ENCODE assay signal across 10 cellular contexts in the genomic region with DNA sequence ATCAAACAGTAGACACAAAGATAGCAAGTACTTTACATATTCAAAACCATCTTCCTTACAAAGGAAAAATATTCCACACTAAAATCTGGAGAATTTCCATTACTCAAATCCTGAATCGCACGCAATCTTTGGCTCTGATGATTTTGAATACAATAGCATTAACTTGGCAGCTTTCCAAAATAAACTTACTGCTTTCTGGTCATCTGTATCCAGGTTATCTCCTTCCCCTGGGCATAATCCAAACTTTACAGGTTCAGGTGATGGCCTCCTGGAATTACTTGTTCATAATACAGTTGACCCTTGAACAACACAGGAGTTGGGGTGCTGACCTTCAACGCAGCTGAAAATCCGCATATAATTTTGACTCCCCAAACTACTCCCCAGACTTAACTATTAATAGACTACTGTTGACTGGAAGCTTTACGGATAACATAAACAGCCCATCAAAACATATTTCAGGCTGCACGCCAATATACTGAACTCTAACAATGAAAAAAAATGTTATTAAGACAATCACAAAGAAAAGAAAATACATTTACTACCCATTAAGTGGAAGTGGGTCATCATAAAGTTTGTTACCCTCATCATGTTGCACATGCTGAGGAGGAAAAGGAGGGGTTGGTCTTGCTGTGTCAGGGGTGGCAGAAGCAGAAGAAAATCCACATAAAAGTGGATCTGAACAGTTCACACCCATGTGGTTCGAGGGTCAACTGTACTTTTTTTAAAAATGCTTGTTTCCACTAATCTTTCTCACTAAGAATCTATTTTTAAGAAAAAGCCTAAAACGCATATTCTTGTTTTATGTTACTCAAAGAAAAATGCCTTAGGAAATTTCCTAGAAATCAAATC. TPM values are rescaled to one million over a fixed set of nuclear protein-coding genes. Genes with fewer than 3 reads are reported as not detected.
DNase-seq lines count a peak whose midpoint lies in the region; ATAC-seq and TF ChIP-seq lines count a peak whose summit lies in the region.
"Had no signal": no experiment of that assay in that cellular context is flagged by ENCODE, and none has a peak within 500 bp of the region (broad histone marks: within the 10 kb centered on the region; RNA-seq: fewer than 3 reads in every experiment).

No MANE protein-coding gene starts in this region.

- H3K9ac ChIP-seq in skeletal muscle tissue (ENCODE audit: low read depth in 1 of 3, low read length in 3 of 3): no peak overlapping the region

- intact Hi-C loops in dorsolateral prefrontal cortex (cut with DNase I): no loop called here

- peaks cover 5 to 25% (median 9%) of the 10 kb centered on the region in 3 donors for H3K4me1 ChIP-seq in skeletal muscle tissue (ENCODE audit: control insufficient read depth in 3 of 3, insufficient read depth in 3 of 3, low read length in 3 of 3)
- H3K4me1 ChIP-seq: colonic mucosa had no signal

- H3K36me3 ChIP-seq in skeletal muscle tissue (ENCODE audit: control insufficient read depth in 3 of 3, insufficient read depth in 3 of 3, low read length in 3 of 3): no peaks in the 10 kb centered on the region
- H3K36me3 ChIP-seq: colonic mucosa had no signal

- H3K27me3 ChIP-seq in dorsolateral prefrontal cortex (no peaks in the 10 kb centered on the region), skeletal muscle tissue (ENCODE audit: control insufficient read depth in 3 of 3, insufficient read depth in 3 of 3, low read length in 3 of 3) (no peaks in the 10 kb centered on the region)
- H3K27me3 ChIP-seq: colonic mucosa had no signal

- TF ChIP-seq CTCF in dorsolateral prefrontal cortex (IDR thresholded peaks at IDR 0.05 in 54 of 56, conservative IDR thresholded peaks at IDR 0.05 in 2 of 56; ENCODE audit: low read depth in 1 of 56, partially characterized antibody in 56 of 56): no peak

- DNase-seq in NCI-H1092 (lab: John Stamatoyannopoulos, UW): peak; percentile 61
- DNase-seq in NCI-H526 (lab: John Stamatoyannopoulos, UW): peak; percentile 68 to 83
- no peak for DNase-seq in dorsolateral prefrontal cortex
- DNase-seq in NCI-H524 (lab: John Stamatoyannopoulos, UW): no peak
- DNase-seq in caudate nucleus (lab: John Stamatoyannopoulos, UW): no peak
- DNase-seq in SKM-1 (lab: John Stamatoyannopoulos, UW; ENCODE audit: unreplicated experiment): no peak
- DNase-seq: colonic mucosa, hypothalamus had no signal

- no peak for ATAC-seq in HG03354 (IDR thresholded peaks at IDR 0.05; ENCODE audit: poor library complexity, severe bottlenecking, unreplicated experiment)

- peak overlapping the region in 55 of 59 donors; percentile 12 to 99 (median 88) for H3K27ac ChIP-seq in dorsolateral prefrontal cortex
- H3K27ac ChIP-seq in skeletal muscle tissue (ENCODE audit: low read depth, low read length): peak overlapping the region; percentile 34
- H3K27ac ChIP-seq in caudate nucleus (ENCODE audit: low read depth, low read length): no peak overlapping the region
- H3K27ac ChIP-seq: colonic mucosa had no signal

- H3K4me3 ChIP-seq in dorsolateral prefrontal cortex: peak overlapping the region in 1 of 59 donors; percentile 2
- no peak overlapping the region for H3K4me3 ChIP-seq in skeletal muscle tissue (ENCODE audit: low read length in 3 of 3)
- H3K4me3 ChIP-seq: colonic mucosa had no signal

- H3K9me3 ChIP-seq in skeletal muscle tissue (ENCODE audit: control insufficient read depth in 3 of 3, low read length in 3 of 3): no peaks in the 10 kb centered on the region
- H3K9me3 ChIP-seq: colonic mucosa had no signal

RNA-seq across cellular contexts. Expression of gene MTMR2, which starts 6.5 kb away (rescaled TPM):
- total RNA-seq in dorsolateral prefrontal cortex (10 to 100 TPM; 30.2 to 76.1 (median 44.7) TPM), skeletal muscle tissue (18.8 TPM)

Comparison
In these comparisons a context has a peak if more than half of its experiments do, and no peak if none do; other contexts are left out.
1. DNase-seq: peak in NCI-H1092 (single experiment) and NCI-H526 (2 of 2); none in dorsolateral prefrontal cortex (0 of 10), NCI-H524 (0 of 2), caudate nucleus (0 of 61) and SKM-1 (single experiment).